ENCODE assay signal across 29 cellular contexts in genomic region chr12:116999066-116999465, GRCh38.
"Had no signal": no experiment of that assay in that cellular context is flagged by ENCODE, and none has a peak within 500 bp of the region (broad histone marks: within the 10 kb centered on the region; RNA-seq: fewer than 3 reads in every experiment).

No MANE protein-coding gene starts in this region.

- H3K4me3 ChIP-seq: esophagus muscularis mucosa, gastroesophageal sphincter, heart left ventricle, hepatocyte, left lung, prostate gland, right atrium auricular region, smooth muscle cell, stomach, thyroid gland, vagina had no signal

- H3K4me3 Mint-ChIP-seq: dendritic cell treated with granulocyte-macrophage colony-stimulating factor and Interleukin-4, amounts not matched to agents 40 ng/mL and 50 ng/mL, for 4 days; naive thymus-derived CD4-positive, alpha-beta T cell; nephron progenitor cell had no signal

- H3K27ac Mint-ChIP-seq: dendritic cell treated with granulocyte-macrophage colony-stimulating factor and Interleukin-4, amounts not matched to agents 40 ng/mL and 50 ng/mL, for 4 days; naive thymus-derived CD4-positive, alpha-beta T cell; nephron progenitor cell had no signal

- ATAC-seq: foreskin keratinocyte; gastroesophageal sphincter; heart left ventricle; left cardiac atrium; left lung; naive thymus-derived CD4-positive, alpha-beta T cell; sciatic nerve had no signal

- H3K9me3 ChIP-seq: esophagus muscularis mucosa, gastroesophageal sphincter, left lung, prostate gland, right atrium auricular region, stomach, thyroid gland, vagina had no signal

- H3K4me1 Mint-ChIP-seq: nephron progenitor cell had no signal

- H3K27me3 ChIP-seq: esophagus muscularis mucosa, foreskin keratinocyte, gastroesophageal sphincter, heart left ventricle, hepatocyte, left lung, right atrium auricular region, stomach, thyroid gland, vagina had no signal

- H3K36me3 ChIP-seq: prostate gland, right atrium auricular region, thyroid gland had no signal

- H3K27me3 Mint-ChIP-seq: dendritic cell treated with granulocyte-macrophage colony-stimulating factor and Interleukin-4, amounts not matched to agents 40 ng/mL and 50 ng/mL, for 4 days; naive thymus-derived CD4-positive, alpha-beta T cell had no signal

- H3K4me1 ChIP-seq: foreskin keratinocyte, gastroesophageal sphincter, left lung, prostate gland, thyroid gland, vagina had no signal

- H3K9me3 Mint-ChIP-seq: dendritic cell treated with granulocyte-macrophage colony-stimulating factor and Interleukin-4, amounts not matched to agents 40 ng/mL and 50 ng/mL, for 4 days; naive thymus-derived CD4-positive, alpha-beta T cell; nephron progenitor cell had no signal

- H3K27ac ChIP-seq: esophagus muscularis mucosa, foreskin keratinocyte, gastroesophageal sphincter, hepatocyte, left lung, prostate gland, right atrium auricular region, stomach, thyroid gland, vagina had no signal

- DNase-seq: effector CD8-positive, alpha-beta T cell; foreskin keratinocyte; heart left ventricle; kidney; left cardiac atrium; left lung; mammary epithelial cell; mesendoderm; midbrain; naive thymus-derived CD4-positive, alpha-beta T cell; nephron progenitor cell; nucleus accumbens; stimulated activated CD4-positive, alpha-beta T cell treated with anti-CD3 and anti-CD28 coated beads, Interleukin-12 subunit alpha, Interleukin-12 subunit beta, amount 100 ng/mL, for 4 hours; stimulated activated CD4-positive, alpha-beta T cell treated with anti-CD3 and anti-CD28 coated beads, Interleukin-1b, Interleukin-23, amount 100 ng/mL, for 48 hours; stimulated activated CD4-positive, alpha-beta T cell treated with anti-CD3 and anti-CD28 coated beads, Interleukin-4, amount 100 ng/mL, for 1 hour; stimulated activated CD8-positive, alpha-beta memory T cell treated with anti-CD3 and anti-CD28 coated beads, Interleukin-4, amount 100 ng/mL, for 48 hours; stimulated activated naive CD4-positive, alpha-beta T cell treated with Interleukin-2 at 50 U/mL for 16 hours; stomach; thyroid gland; trophoblast cell had no signal
